In the genomic region with DNA sequence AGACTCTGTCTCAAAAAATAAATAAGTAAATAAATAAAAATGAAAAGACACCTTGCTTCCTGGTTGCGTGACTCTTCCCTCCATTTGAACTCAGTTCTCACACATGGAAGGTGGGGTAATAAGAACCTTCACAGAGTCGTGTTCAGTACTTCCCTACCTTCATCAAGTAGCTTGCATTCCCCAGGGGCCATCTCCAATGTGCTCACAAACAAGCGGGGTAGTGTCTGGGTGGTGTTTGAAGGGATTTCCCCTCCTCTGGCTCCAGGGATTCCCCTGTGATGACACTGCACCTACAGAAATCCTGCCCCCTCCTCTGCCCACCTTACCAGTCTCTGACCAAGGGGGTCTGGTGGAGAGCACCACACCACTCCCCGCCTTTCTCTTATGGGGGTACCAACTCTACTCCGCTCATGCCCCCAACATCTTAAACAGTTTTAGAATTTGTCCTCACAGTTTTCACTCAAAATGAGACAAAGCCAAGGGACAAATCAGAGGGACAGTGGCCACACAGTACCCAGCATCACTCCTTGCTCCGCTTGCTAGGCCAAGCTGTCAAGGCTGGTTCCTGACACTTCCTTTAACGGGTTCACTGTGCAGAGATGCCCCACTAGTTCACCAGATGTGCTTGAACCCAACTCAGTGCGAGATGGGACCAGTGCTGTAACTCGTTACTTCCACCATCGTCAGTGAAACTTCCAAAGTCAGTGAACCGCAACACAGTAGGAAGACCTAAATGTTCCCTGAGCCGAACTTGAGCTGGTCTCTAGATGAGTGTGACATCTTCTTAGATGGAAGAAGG, we compare ENCODE assay signal across 16 cellular contexts.
"Had no signal": no experiment of that assay in that cellular context is flagged by ENCODE, and none has a peak within 500 bp of the region (broad histone marks: within the 10 kb centered on the region; RNA-seq: fewer than 3 reads in every experiment).

No MANE protein-coding gene starts in this region.

- H3K27ac ChIP-seq: left ventricle myocardium inferior, transverse colon had no signal

- DNase-seq: activated CD4-positive, alpha-beta memory T cell treated with anti-CD3 and anti-CD28 coated beads for 36 hours; activated CD4-positive, alpha-beta T cell treated with anti-CD3 and anti-CD28 coated beads for 1 hour; activated effector memory CD4-positive, alpha-beta T cell treated with Interleukin-2 at 50 U/mL for 16 hours; activated T-cell treated with anti-CD3 and anti-CD28 coated beads, Interleukin-2, amount 50 U/mL, for 4 hours; amniotic stem cell; kidney; left ventricle myocardium inferior; mesendoderm; occipital lobe; stimulated activated CD4-positive, alpha-beta T cell treated with anti-CD3 and anti-CD28 coated beads, Interleukin-2, amount 100 ng/mL, for 48 hours; stimulated activated naive CD4-positive, alpha-beta T cell; T1000; transverse colon had no signal

- H3K36me3 Mint-ChIP-seq: activated CD4-positive, alpha-beta memory T cell treated with anti-CD3 and anti-CD28 coated beads for 36 hours; activated naive CD4-positive, alpha-beta T cell treated with anti-CD3 and anti-CD28 coated beads, Interleukin-2, amount 50 U/mL, for 24 hours had no signal

- H3K4me3 Mint-ChIP-seq: activated CD4-positive, alpha-beta memory T cell treated with anti-CD3 and anti-CD28 coated beads for 36 hours; activated naive CD4-positive, alpha-beta T cell treated with anti-CD3 and anti-CD28 coated beads, Interleukin-2, amount 50 U/mL, for 24 hours; activated T-cell treated with anti-CD3 and anti-CD28 coated beads, Interleukin-2, amount 50 U/mL, for 4 hours; nephron had no signal

- H3K36me3 ChIP-seq: left ventricle myocardium inferior, transverse colon had no signal

- H3K27ac Mint-ChIP-seq: activated CD4-positive, alpha-beta memory T cell treated with anti-CD3 and anti-CD28 coated beads for 36 hours; activated naive CD4-positive, alpha-beta T cell treated with anti-CD3 and anti-CD28 coated beads, Interleukin-2, amount 50 U/mL, for 24 hours; nephron had no signal

- H3K9me3 Mint-ChIP-seq: activated naive CD4-positive, alpha-beta T cell treated with anti-CD3 and anti-CD28 coated beads, Interleukin-2, amount 50 U/mL, for 24 hours; activated T-cell treated with anti-CD3 and anti-CD28 coated beads, Interleukin-2, amount 50 U/mL, for 4 hours; nephron had no signal

- H3K27me3 ChIP-seq: transverse colon had no signal

- ATAC-seq: activated T-cell treated with anti-CD3 and anti-CD28 coated beads, Interleukin-2, amount 50 U/mL, for 4 hours; esophagus mucosa had no signal

- FAIRE-seq: kidney had no signal

- H3K4me3 ChIP-seq: left ventricle myocardium inferior, transverse colon had no signal

- H3K4me1 Mint-ChIP-seq: activated naive CD4-positive, alpha-beta T cell treated with anti-CD3 and anti-CD28 coated beads, Interleukin-2, amount 50 U/mL, for 24 hours; nephron had no signal
